Comparison of ENCODE assay signal across 9 cellular contexts in genomic region chr9:136120119-136120393, GRCh38. TPM values are rescaled to one million over a fixed set of nuclear protein-coding genes. Genes with fewer than 3 reads are reported as not detected.
DNase-seq lines count a peak whose midpoint lies in the region; ATAC-seq and TF ChIP-seq lines count a peak whose summit lies in the region.
"Had no signal": no experiment of that assay in that cellular context is flagged by ENCODE, and none has a peak within 500 bp of the region (broad histone marks: within the 10 kb centered on the region; RNA-seq: fewer than 3 reads in every experiment).

No MANE protein-coding gene starts in this region.

- 0 out of 2 replicates have a peak, but pooled peaks cover 2% of the 10 kb centered on the region for H3F3A ChIP-seq in DOHH2 (ENCODE audit: control insufficient read depth, insufficient read depth)

- no peak for TF ChIP-seq CTCF in DOHH2 (IDR thresholded peaks at IDR 0.05; ENCODE audit: low read depth, low read length, poor library complexity, severe bottlenecking)
- TF ChIP-seq CTCF in OCI-LY3 (IDR thresholded peaks at IDR 0.05; ENCODE audit: low read depth, low read length): no peak

- peak overlapping the region; percentile 88 for H3K4me2 ChIP-seq in DOHH2 (ENCODE audit: low read length)
- peak overlapping the region; percentile 98 for H3K4me2 ChIP-seq in OCI-LY3 (ENCODE audit: low read length)

- H3K9ac ChIP-seq in OCI-LY3 (ENCODE audit: low read length) (peak overlapping the region; percentile 93), rectal smooth muscle tissue (ENCODE audit: low read length) (no peak overlapping the region)

- H3K27ac ChIP-seq in DOHH2 (ENCODE audit: low read depth, low read length) (no peak overlapping the region; the same call in 1 of the 2 replicates), OCI-LY3 (ENCODE audit: low read length) (no peak overlapping the region), epithelial cell of prostate (peak overlapping the region; percentile 86), rectal smooth muscle tissue (ENCODE audit: low read depth, low read length) (peak overlapping the region; percentile 95)

- no peaks in the 10 kb centered on the region for H3K9me2 ChIP-seq in DOHH2 (replicated peaks; ENCODE audit: control insufficient read depth, low read length)

- H3K36me3 ChIP-seq in DOHH2 (ENCODE audit: control insufficient read depth, low read length) (peaks cover 25% of the 10 kb centered on the region), OCI-LY3 (replicated peaks; ENCODE audit: low read depth, low read length) (no peaks in the 10 kb centered on the region), rectal smooth muscle tissue (ENCODE audit: control insufficient read depth, insufficient read depth, low read length) (peaks cover 8% of the 10 kb centered on the region)

- DNase-seq in epithelial cell of prostate (ENCODE audit: low read depth, low spot score): no peak
- DNase-seq in GM19238 (ENCODE audit: insufficient read length, low spot score): no peak
- no peak for DNase-seq in ureter (ENCODE audit: low spot score)
- DNase-seq in NCI-H446 treated with DMSO at 0.1 percent for 48 hours (lab: John Stamatoyannopoulos, UW): no peak
- DNase-seq: aorta had no signal

- peaks cover 41% of the 10 kb centered on the region for H3K79me2 ChIP-seq in DOHH2 (ENCODE audit: control insufficient read depth, low read length)
- peaks cover 38% of the 10 kb centered on the region for H3K79me2 ChIP-seq in OCI-LY3 (ENCODE audit: low read length)

- H3K27me3 ChIP-seq in DOHH2 (ENCODE audit: control insufficient read depth, low read length) (no peaks in the 10 kb centered on the region), OCI-LY3 (ENCODE audit: low read depth, low read length) (no peaks in the 10 kb centered on the region), rectal smooth muscle tissue (ENCODE audit: control insufficient read depth, insufficient read depth, low read length) (no peaks in the 10 kb centered on the region)

- no peak for ATAC-seq in HG03354 (IDR thresholded peaks at IDR 0.05; ENCODE audit: poor library complexity, severe bottlenecking, unreplicated experiment)

- no peak overlapping the region for H2AFZ ChIP-seq in OCI-LY3 (ENCODE audit: low read depth, low read length)

- peak overlapping the region; percentile 71 for H3K4me3 ChIP-seq in DOHH2 (ENCODE audit: low read length)
- peak overlapping the region; percentile 92 for H3K4me3 ChIP-seq in OCI-LY3 (ENCODE audit: low read length)
- H3K4me3 ChIP-seq in rectal smooth muscle tissue (ENCODE audit: low read length): peak overlapping the region; percentile 75

- H3K9me3 ChIP-seq in DOHH2 (ENCODE audit: control insufficient read depth, insufficient read depth, low read length): no peaks in the 10 kb centered on the region
- no peaks in the 10 kb centered on the region for H3K9me3 ChIP-seq in OCI-LY3 (ENCODE audit: insufficient read depth, low read length)

- H4K20me1 ChIP-seq in DOHH2 (ENCODE audit: control insufficient read depth, insufficient read depth, low read depth, low read length) (no peaks in the 10 kb centered on the region), OCI-LY3 (ENCODE audit: insufficient read depth, low read length) (no peaks in the 10 kb centered on the region)

- H3K4me1 ChIP-seq in DOHH2 (ENCODE audit: control insufficient read depth, low read length): peaks cover 18% of the 10 kb centered on the region
- H3K4me1 ChIP-seq in OCI-LY3 (ENCODE audit: low read length): peaks cover 12% of the 10 kb centered on the region
- peaks cover 15% of the 10 kb centered on the region for H3K4me1 ChIP-seq in rectal smooth muscle tissue (ENCODE audit: control insufficient read depth, insufficient read depth, low read length)

RNA-seq across cellular contexts. Expression of gene TMEM250, which starts 1.4 kb away (rescaled TPM):
- 31.8 TPM for total RNA-seq in ureter

RNA-seq across cellular contexts. Expression of gene NACC2, which starts 25.0 kb away (rescaled TPM):
- 36.0 TPM for total RNA-seq in ureter

Comparison
In these comparisons a context has a peak if more than half of its experiments do, and no peak if none do; other contexts are left out.
1. H3K27ac ChIP-seq: peak in epithelial cell of prostate (single experiment) and rectal smooth muscle tissue (single experiment); none in DOHH2 (single experiment) and OCI-LY3 (single experiment).
2. Peak in every context shown above with its lines, with median percentiles within 50 percentile points of each other: H3K4me3 ChIP-seq.